ENCODE assay signal across 9 cellular contexts in genomic region chr6:11172501-11173337, GRCh38. TPM values are rescaled to one million over a fixed set of nuclear protein-coding genes. Genes with fewer than 3 reads are reported as not detected.
DNase-seq lines count a peak whose midpoint lies in the region; ATAC-seq and TF ChIP-seq lines count a peak whose summit lies in the region.
"Had no signal": no experiment of that assay in that cellular context is flagged by ENCODE, and none has a peak within 500 bp of the region (broad histone marks: within the 10 kb centered on the region; RNA-seq: fewer than 3 reads in every experiment).

No MANE protein-coding gene starts in this region.

- H3K4me3 Mint-ChIP-seq in activated naive CD8-positive, alpha-beta T cell = no peak overlapping the region
- H3K4me3 Mint-ChIP-seq: dendritic cell treated with granulocyte-macrophage colony-stimulating factor and Interleukin-4, amounts not matched to agents 40 ng/mL and 50 ng/mL, for 4 days had no signal

- no peaks in the 10 kb centered on the region for H3K36me3 ChIP-seq in DND-41 (ENCODE audit: insufficient read depth, low read length)
- no peaks in the 10 kb centered on the region for H3K36me3 ChIP-seq in SK-N-MC (ENCODE audit: insufficient read depth, low read length)
- no peaks in the 10 kb centered on the region for H3K36me3 ChIP-seq in left ventricle myocardium inferior
- H3K36me3 ChIP-seq in sigmoid colon = no peaks in the 10 kb centered on the region

- H3K9me3 Mint-ChIP-seq in activated naive CD8-positive, alpha-beta T cell (ENCODE audit: low read depth) = no peaks in the 10 kb centered on the region
- H3K9me3 Mint-ChIP-seq: dendritic cell treated with granulocyte-macrophage colony-stimulating factor and Interleukin-4, amounts not matched to agents 40 ng/mL and 50 ng/mL, for 4 days had no signal

- no peak for TF ChIP-seq POLR2A in sigmoid colon (IDR thresholded peaks at IDR 0.05)

- no peaks in the 10 kb centered on the region for H4K20me1 ChIP-seq in DND-41 (ENCODE audit: insufficient read depth, low read length)

- TF ChIP-seq CTCF in DND-41 (IDR thresholded peaks at IDR 0.05; ENCODE audit: borderline replicate concordance, extremely low read depth, low read length, poor library complexity, severe bottlenecking) = peak; percentile 89
- peak; percentile 65 for TF ChIP-seq CTCF in HL-60 (IDR thresholded peaks at IDR 0.05; ENCODE audit: insufficient read depth, low read length)
- TF ChIP-seq CTCF in left ventricle myocardium inferior (IDR thresholded peaks at IDR 0.05; ENCODE audit: borderline replicate concordance) = peak; percentile 86
- peak; percentile 46 to 78 (median 66) for TF ChIP-seq CTCF in sigmoid colon (IDR thresholded peaks at IDR 0.05)

- 0 out of 2 replicates have a peak overlapping the region, but pooled peaks have one; percentile 1 for H3K4me2 ChIP-seq in DND-41 (ENCODE audit: insufficient read depth, low read length)

- peaks cover 10% of the 10 kb centered on the region for H3K4me1 Mint-ChIP-seq in activated naive CD8-positive, alpha-beta T cell (ENCODE audit: low read depth)

- H3K27me3 Mint-ChIP-seq in activated naive CD8-positive, alpha-beta T cell = no peaks in the 10 kb centered on the region

- no peak for TF ChIP-seq EP300 in sigmoid colon (IDR thresholded peaks at IDR 0.05)

- no peaks in the 10 kb centered on the region for H3K4me1 ChIP-seq in DND-41 (ENCODE audit: insufficient read depth, low read length)
- H3K4me1 ChIP-seq in left ventricle myocardium inferior = peaks cover 21% of the 10 kb centered on the region
- peaks cover 0 to 7% (median 3%) of the 10 kb centered on the region in 4 donors for H3K4me1 ChIP-seq in sigmoid colon

- peak overlapping the region; percentile 7 for H3K27ac Mint-ChIP-seq in activated naive CD8-positive, alpha-beta T cell
- H3K27ac Mint-ChIP-seq: dendritic cell treated with granulocyte-macrophage colony-stimulating factor and Interleukin-4, amounts not matched to agents 40 ng/mL and 50 ng/mL, for 4 days had no signal

- H3K9ac ChIP-seq in DND-41 (ENCODE audit: low read depth, low read length) (no peak overlapping the region), SK-N-MC (ENCODE audit: insufficient read length) (no peak overlapping the region)

- H3K9me3 ChIP-seq in DND-41 (ENCODE audit: insufficient read depth, low read length, severe bottlenecking) = no peaks in the 10 kb centered on the region
- H3K9me3 ChIP-seq in SK-N-MC (ENCODE audit: low read depth, low read length) = no peaks in the 10 kb centered on the region
- H3K9me3 ChIP-seq in left ventricle myocardium inferior (replicated peaks) = no peaks in the 10 kb centered on the region
- no peaks in the 10 kb centered on the region for H3K9me3 ChIP-seq in sigmoid colon

- H3K79me2 ChIP-seq in DND-41 (ENCODE audit: insufficient read depth, low read length) = no peaks in the 10 kb centered on the region

- ATAC-seq in DND-41 (ENCODE audit: insufficient read depth, low read depth) (peak; percentile 83), GM19455 (IDR thresholded peaks at IDR 0.05; ENCODE audit: unreplicated experiment) (no peak), GM21717 (IDR thresholded peaks at IDR 0.05; ENCODE audit: unreplicated experiment) (no peak)

- H3K27me3 ChIP-seq in DND-41 (ENCODE audit: insufficient read depth, low read length, poor library complexity) (no peaks in the 10 kb centered on the region), HL-60 (ENCODE audit: insufficient read depth, poor library complexity, severe bottlenecking) (no peaks in the 10 kb centered on the region), left ventricle myocardium inferior (ENCODE audit: low read depth) (no peaks in the 10 kb centered on the region), sigmoid colon (no peaks in the 10 kb centered on the region)

- no peak overlapping the region for H3K27ac ChIP-seq in DND-41 (ENCODE audit: low read length)
- H3K27ac ChIP-seq in HL-60 (replicated peaks) = no peak overlapping the region
- H3K27ac ChIP-seq in SK-N-MC = no peak overlapping the region
- H3K27ac ChIP-seq in left ventricle myocardium inferior (replicated peaks) = no peak overlapping the region
- H3K27ac ChIP-seq in sigmoid colon = no peak overlapping the region

- H3K4me3 ChIP-seq in DND-41 (ENCODE audit: low read depth in 1 of 2, low read length in 2 of 2) (no peak overlapping the region), HL-60 (replicated peaks; ENCODE audit: insufficient read depth, low read length) (no peak overlapping the region), SK-N-MC (no peak overlapping the region), left ventricle myocardium inferior (no peak overlapping the region), sigmoid colon (no peak overlapping the region)

- DNase-seq in DND-41 (peak; percentile 74), HL-60 (ENCODE audit: low read depth in 1 of 2, low spot score in 1 of 2) (peak; percentile 13 to 43), SK-N-MC (ENCODE audit: low read depth, low spot score) (peak; percentile 30), left ventricle myocardium inferior (peak; percentile 68), sigmoid colon (no peak)

- H2AFZ ChIP-seq in DND-41 (ENCODE audit: low read depth, low read length) = 0 out of 2 replicates have a peak overlapping the region, but pooled peaks have one; percentile 1

- H3K36me3 Mint-ChIP-seq in activated naive CD8-positive, alpha-beta T cell = no peaks in the 10 kb centered on the region

- 28 to 31% methylated on average over 17 of the region's 17 CpGs for WGBS in sigmoid colon, 2 donors

- intact Hi-C loops in left ventricle myocardium inferior (cut with micrococcal nuclease) = no loop called here
- intact Hi-C loops in sigmoid colon (cut with DNase I) = loop anchor here (10.0 kb wide), 1 partner anchor 322 kb away; no protein-coding TSS in a partner anchor

RNA-seq across cellular contexts. Expression of gene NEDD9, which starts 59.7 kb away (rescaled TPM):
- total RNA-seq in left ventricle myocardium inferior = 28.1 TPM
- total RNA-seq in sigmoid colon = 10 to 100 TPM; 13.8 to 21.4 (median 20.0) TPM
- polyA plus RNA-seq in sigmoid colon = 10 to 100 TPM; 20.5 to 42.5 (median 23.4) TPM
